Comparison of ENCODE assay signal across 1 cellular context in the genomic region with DNA sequence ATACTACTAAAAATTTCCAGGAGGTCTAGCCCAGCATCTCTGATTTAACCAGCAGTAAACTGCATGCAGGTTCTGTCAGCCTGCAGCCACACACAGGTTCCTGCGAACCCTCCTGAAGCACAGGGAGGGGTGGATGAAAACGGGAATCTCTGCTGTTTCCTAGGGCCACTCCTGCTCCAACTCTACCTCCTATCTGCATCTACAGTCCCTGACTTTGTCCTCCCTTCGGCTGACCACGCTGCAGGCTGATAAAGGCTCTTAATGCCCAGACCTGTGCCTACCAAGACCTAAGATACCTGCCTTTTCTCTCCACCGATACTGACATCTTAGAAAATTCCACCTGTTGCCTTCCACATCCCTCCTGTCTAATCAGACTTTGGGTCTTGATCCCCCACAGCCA.
TF ChIP-seq lines count a peak whose summit lies in the region.

No MANE protein-coding gene starts in this region.

TF ChIP-seq in GM12878, 131 proteins besides CTCF, POLR2A, EP300 and RAD21 (continued from another document):
- TF ChIP-seq BCLAF1 (IDR thresholded peaks at IDR 0.05): no peak
- no peak for TF ChIP-seq SMC3 (IDR thresholded peaks at IDR 0.05; ENCODE audit: borderline replicate concordance, low read length)
